Comparison of ENCODE assay signal across 8 cellular contexts in the genomic region with DNA sequence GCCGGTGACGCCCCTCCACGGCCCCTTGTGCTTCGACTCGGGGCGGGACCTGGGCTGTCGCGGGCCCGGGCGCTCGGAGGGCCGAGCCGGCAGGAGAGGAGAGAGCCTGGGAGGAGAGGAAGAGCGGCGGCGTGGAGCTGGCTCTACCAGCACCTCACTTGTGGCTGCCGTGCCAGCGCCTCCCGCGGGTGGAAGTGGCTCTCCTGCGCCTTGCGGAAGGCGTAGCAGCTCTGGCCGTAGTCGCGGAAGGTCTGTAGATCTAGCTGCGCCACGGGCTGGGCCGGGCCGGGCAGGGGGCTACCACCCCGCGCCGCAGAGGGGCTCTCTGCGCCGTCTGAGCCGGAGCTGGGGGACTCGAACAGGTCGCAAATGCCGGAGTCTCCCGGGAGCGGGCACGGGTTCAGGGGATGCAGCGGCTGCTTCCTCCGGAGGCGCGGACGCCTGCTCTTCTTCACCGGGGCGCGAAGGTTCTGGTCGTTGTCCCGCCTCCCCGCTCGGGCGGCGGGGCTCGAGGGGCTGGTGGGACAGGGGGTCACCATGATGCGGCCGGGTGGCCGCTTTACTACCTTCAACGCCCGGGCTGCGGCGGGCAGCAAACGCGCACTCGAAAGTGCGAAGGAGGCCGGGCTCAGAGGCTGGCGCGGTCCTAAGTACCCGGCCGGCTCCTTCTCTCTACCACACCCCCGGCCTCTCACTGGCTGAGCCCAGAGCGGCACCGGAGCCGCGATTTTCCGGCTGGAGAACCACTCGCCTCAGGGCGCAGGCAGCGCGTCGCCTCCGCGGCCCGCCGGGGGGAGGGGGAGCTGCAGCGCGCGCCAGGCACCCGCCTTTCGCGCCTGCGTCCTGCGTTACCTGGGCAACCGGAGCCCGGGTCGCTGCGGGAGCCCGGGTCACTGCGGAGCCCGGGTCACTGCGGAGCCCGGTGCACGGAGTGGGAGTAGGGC. TPM values are rescaled to one million over a fixed set of nuclear protein-coding genes. Genes with fewer than 3 reads are reported as not detected.
DNase-seq lines count a peak whose midpoint lies in the region; ATAC-seq, FAIRE-seq and TF ChIP-seq lines count a peak whose summit lies in the region.

A gene with protein sequence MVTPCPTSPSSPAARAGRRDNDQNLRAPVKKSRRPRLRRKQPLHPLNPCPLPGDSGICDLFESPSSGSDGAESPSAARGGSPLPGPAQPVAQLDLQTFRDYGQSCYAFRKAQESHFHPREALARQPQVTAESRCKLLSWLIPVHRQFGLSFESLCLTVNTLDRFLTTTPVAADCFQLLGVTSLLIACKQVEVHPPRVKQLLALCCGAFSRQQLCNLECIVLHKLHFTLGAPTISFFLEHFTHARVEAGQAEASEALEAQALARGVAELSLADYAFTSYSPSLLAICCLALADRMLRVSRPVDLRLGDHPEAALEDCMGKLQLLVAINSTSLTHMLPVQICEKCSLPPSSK (minus strand): TSS at position 624 of the 944 bp plus-strand sequence. CDS start 85 bp downstream, at position 539.

- no peak for FAIRE-seq in RCC 7860 (lab: Jason Lieb, UNC)

- intact Hi-C loops in head of caudate nucleus (cut with DNase I), result loop anchor here (5.0 kb wide), 2 partner anchors 61 to 74 kb away; a partner anchor contains a TSS

- DNase-seq in COR-L47 (lab: John Stamatoyannopoulos, UW) (peak; percentile 87), LHCN-M2 (ENCODE audit: low read depth) (peak; percentile 76), RCC 7860 (ENCODE audit: low spot score) (peak; percentile 62), head of caudate nucleus (peak in 40 of 42 donors; percentile 31 to 92 (median 76)), omental fat pad (ENCODE audit: low spot score) (no peak)
- DNase-seq in activated naive CD4-positive, alpha-beta T cell treated with anti-CD3 and anti-CD28 coated beads, Interleukin-2, amount 50 U/mL, for 16 hours, result peak; percentile 55

- ATAC-seq in GM21526 (IDR thresholded peaks at IDR 0.05; ENCODE audit: low FRiP score, unreplicated experiment) (peak; percentile 71), omental fat pad (ENCODE audit: low FRiP score) (peak; percentile 87), GM21825 (IDR thresholded peaks at IDR 0.05; ENCODE audit: unreplicated experiment) (no peak)

- TF ChIP-seq CTCF in omental fat pad (IDR thresholded peaks at IDR 0.05), result no peak

RNA-seq across cellular contexts. Expression of the gene that starts here (rescaled TPM):
- 0.23 and 0.32 TPM in 2 replicates for total RNA-seq in LHCN-M2 (2014; rRNA removed)
- polyA plus RNA-seq in LHCN-M2 (2012), result 1.1 TPM
- not detected for total RNA-seq in omental fat pad

Comparison
In these comparisons a context has a peak if more than half of its experiments do, and no peak if none do; other contexts are left out.
1. Peak in ATAC-seq in omental fat pad; RNA of the gene not detected or under 1 TPM.